Comparison of ENCODE assay signal across 8 cellular contexts in genomic region chr17:47802341-47803022, GRCh38. TPM values are rescaled to one million over a fixed set of nuclear protein-coding genes. Genes with fewer than 3 reads are reported as not detected.
DNase-seq lines count a peak whose midpoint lies in the region; ATAC-seq and FAIRE-seq lines count a peak whose summit lies in the region.

No MANE protein-coding gene starts in this region.

- no peaks in the 10 kb centered on the region for H3K36me3 ChIP-seq in small intestine (ENCODE audit: control insufficient read depth in 2 of 2, insufficient read depth in 2 of 2, low read length in 2 of 2)

- no peak overlapping the region for H3K4me3 ChIP-seq in small intestine (ENCODE audit: low read depth in 1 of 2, low read length in 2 of 2)

- H3K9me3 ChIP-seq in small intestine (ENCODE audit: control insufficient read depth, low read depth): no peaks in the 10 kb centered on the region

- ATAC-seq in left cardiac atrium (peak; percentile 46 to 70), GM18519 (IDR thresholded peaks at IDR 0.05; ENCODE audit: low FRiP score, unreplicated experiment) (no peak), HG03432 (IDR thresholded peaks at IDR 0.05; ENCODE audit: unreplicated experiment) (no peak)

- H3K4me1 ChIP-seq in small intestine (ENCODE audit: control insufficient read depth in 2 of 2, insufficient read depth in 1 of 2, low read depth in 1 of 2, low read length in 1 of 2): no peaks in the 10 kb centered on the region

- DNase-seq in DMS79 treated with DMSO at 0.1 percent for 48 hours (lab: John Stamatoyannopoulos, UW): peak; percentile 37
- peak; percentile 73 to 83 for DNase-seq in Kasumi-1 (lab: John Stamatoyannopoulos, UW)
- peak; percentile 32 for DNase-seq in RPMI7951 (ENCODE audit: low read depth)
- DNase-seq in activated effector memory CD4-positive, alpha-beta T cell treated with anti-CD3 and anti-CD28 coated beads, Interleukin-2, amount 50 U/mL, for 16 hours: peak; percentile 82
- no peak for DNase-seq in left cardiac atrium
- peak; percentile 78 for DNase-seq in small intestine

- no peaks in the 10 kb centered on the region for H3K27me3 ChIP-seq in small intestine (ENCODE audit: control insufficient read depth in 2 of 2, insufficient read depth in 2 of 2, low read length in 2 of 2)

- H3K27ac ChIP-seq in small intestine (ENCODE audit: low read depth in 1 of 2, low read length in 1 of 2): no peak overlapping the region

- WGBS in small intestine, 3 donors: 29 to 34% (median 30%) methylated on average over 9 of the region's 9 CpGs

- intact Hi-C loops in left cardiac atrium (cut with DNase I): loop anchor here (5.0 to 10.0 kb wide), 2 partner anchors 105 to 138 kb away; no protein-coding TSS in a partner anchor

- FAIRE-seq in small intestine (lab: Jason Lieb, UNC): no peak

RNA-seq across cellular contexts. Expression of gene OSBPL7, which starts 19.1 kb away (rescaled TPM):
- 2.6 and 3.4 TPM in 2 replicates for total RNA-seq in RPMI7951 (2014; rRNA removed; shearing (Covaris generic))
- 1 to 10 TPM; 4.5 to 5.4 TPM for total RNA-seq in left cardiac atrium
- 10 to 100 TPM; 25.9 to 67.5 (median 28.6) TPM for polyA plus RNA-seq in small intestine

RNA-seq across cellular contexts. Expression of gene MRPL10, which starts 28.9 kb away (rescaled TPM):
- 30.4 and 35.8 TPM in 2 replicates for total RNA-seq in RPMI7951 (2014; rRNA removed; shearing (Covaris generic))
- total RNA-seq in left cardiac atrium: 10 to 100 TPM; 33.9 to 38.8 TPM
- 10 to 100 TPM; 47.0 to 54.1 (median 48.4) TPM for polyA plus RNA-seq in small intestine

RNA-seq across cellular contexts. Expression of gene LRRC46, which starts 29.0 kb away (rescaled TPM):
- total RNA-seq in RPMI7951 (2014; rRNA removed; shearing (Covaris generic)): 0.10 TPM in 1 of 2 replicates, not detected in the other
- total RNA-seq in left cardiac atrium: not detected
- under 1 TPM; 0.22 to 0.54 (median 0.25) TPM for polyA plus RNA-seq in small intestine

RNA-seq across cellular contexts. Expression of gene SCRN2, which starts 38.6 kb away (rescaled TPM):
- total RNA-seq in RPMI7951 (2014; rRNA removed; shearing (Covaris generic)): 17.8 and 18.4 TPM in 2 replicates
- total RNA-seq in left cardiac atrium: 10 to 100 TPM; 32.2 to 33.6 TPM
- 100 to 1,000 TPM in 1 of 3 donors, 10 to 100 TPM in 2; 46.0 to 127 (median 81.3) TPM for polyA plus RNA-seq in small intestine

RNA-seq across cellular contexts. Expression of gene SP6, which starts 48.5 kb away (rescaled TPM):
- not detected in 2 replicates for total RNA-seq in RPMI7951 (2014; rRNA removed; shearing (Covaris generic))
- total RNA-seq in left cardiac atrium: under 1 TPM; 0.24 to 0.50 TPM
- 1 to 10 TPM; 1.6 to 3.8 (median 2.5) TPM for polyA plus RNA-seq in small intestine

Comparison
In these comparisons a context has a peak if more than half of its experiments do, and no peak if none do; other contexts are left out.
1. ATAC-seq: peak in left cardiac atrium (2 of 2); none in GM18519 (single experiment) and HG03432 (single experiment).